Comparison of ENCODE assay signal across 9 cellular contexts in the genomic region with DNA sequence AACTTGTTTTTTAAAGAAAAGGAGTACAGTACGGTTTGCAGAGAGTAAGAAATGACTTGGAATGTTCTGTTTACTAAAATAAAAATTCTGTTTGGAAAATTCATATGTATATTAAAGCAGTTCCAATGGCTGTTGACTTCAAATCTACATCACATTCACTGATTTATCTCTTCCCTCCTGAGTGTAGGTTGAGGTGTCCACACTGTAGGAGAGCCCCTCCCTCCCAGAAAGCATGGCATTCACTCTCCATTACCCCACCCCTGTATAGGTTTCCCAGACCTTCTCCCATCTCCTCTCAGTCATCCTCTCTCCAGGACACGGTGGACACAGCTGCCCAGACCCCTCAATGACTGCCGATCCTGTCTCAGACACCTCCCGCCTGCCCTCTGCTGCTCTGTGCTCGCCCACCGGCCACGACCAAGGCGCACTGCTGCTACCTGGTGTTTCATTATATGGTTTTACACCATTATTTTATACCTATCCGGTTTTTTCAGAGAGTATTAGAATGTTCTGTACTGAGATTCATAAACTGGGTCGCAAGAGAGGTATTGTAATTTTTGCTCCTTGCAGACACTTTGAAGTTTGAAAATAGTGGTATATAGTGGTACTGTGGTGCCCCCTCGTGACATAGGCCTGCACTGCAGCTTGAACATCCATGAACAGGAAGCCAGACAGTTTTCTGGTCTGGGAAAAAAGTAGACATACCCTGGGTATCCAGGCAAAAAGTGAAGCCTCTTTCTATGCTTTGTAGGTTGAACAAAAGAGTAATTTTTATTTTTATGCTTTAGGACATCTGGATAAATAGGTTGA. TPM values are rescaled to one million over a fixed set of nuclear protein-coding genes. Genes with fewer than 3 reads are reported as not detected.
DNase-seq lines count a peak whose midpoint lies in the region; ATAC-seq and TF ChIP-seq lines count a peak whose summit lies in the region.
"Had no signal": no experiment of that assay in that cellular context is flagged by ENCODE, and none has a peak within 500 bp of the region (broad histone marks: within the 10 kb centered on the region; RNA-seq: fewer than 3 reads in every experiment).

No MANE protein-coding gene starts in this region.

- WGBS in psoas muscle, 3 donors = 12 to 30% (median 13%) methylated on average over 10 to 11 of the region's 11 CpGs

- H3K36me3 ChIP-seq in SJSA1 (no peaks in the 10 kb centered on the region), psoas muscle (ENCODE audit: insufficient read depth in 1 of 2, low read depth in 1 of 2) (no peaks in the 10 kb centered on the region)

- 0 out of 2 replicates have a peak overlapping the region, but pooled peaks have one; percentile 11 for H3K4me3 ChIP-seq in AG10803 (ENCODE audit: low read length)
- H3K4me3 ChIP-seq in SJSA1 = no peak overlapping the region
- H3K4me3 ChIP-seq in psoas muscle = no peak overlapping the region

- peaks cover 5% of the 10 kb centered on the region for H3K27me3 Mint-ChIP-seq in activated naive CD4-positive, alpha-beta T cell treated with anti-CD3 and anti-CD28 coated beads, Interleukin-2, amount 50 U/mL, for 24 hours

- no peaks in the 10 kb centered on the region for H3K36me3 Mint-ChIP-seq in activated naive CD4-positive, alpha-beta T cell treated with anti-CD3 and anti-CD28 coated beads, Interleukin-2, amount 50 U/mL, for 24 hours
- H3K36me3 Mint-ChIP-seq: IgD-negative memory B cell had no signal

- H3K4me1 ChIP-seq in SJSA1 (replicated peaks) (no peaks in the 10 kb centered on the region), psoas muscle (no peaks in the 10 kb centered on the region)

- peak overlapping the region; percentile 78 for H3K4me3 Mint-ChIP-seq in activated naive CD4-positive, alpha-beta T cell treated with anti-CD3 and anti-CD28 coated beads, Interleukin-2, amount 50 U/mL, for 24 hours
- H3K4me3 Mint-ChIP-seq: IgD-negative memory B cell had no signal

- TF ChIP-seq CTCF in AG10803 (conservative IDR thresholded peaks at IDR 0.05; ENCODE audit: low read length) = peak; percentile 74
- TF ChIP-seq CTCF in psoas muscle (IDR thresholded peaks at IDR 0.05) = peak; percentile 65

- H3K27me3 ChIP-seq in SJSA1 (replicated peaks) (no peaks in the 10 kb centered on the region), psoas muscle (ENCODE audit: insufficient read depth in 3 of 3, low read length in 2 of 3) (peaks cover 0 to 30% (median 0%) of the 10 kb centered on the region in 3 donors)

- H3K4me1 Mint-ChIP-seq in activated naive CD4-positive, alpha-beta T cell treated with anti-CD3 and anti-CD28 coated beads, Interleukin-2, amount 50 U/mL, for 24 hours = peaks cover 5% of the 10 kb centered on the region

- H3K27ac Mint-ChIP-seq in activated naive CD4-positive, alpha-beta T cell treated with anti-CD3 and anti-CD28 coated beads, Interleukin-2, amount 50 U/mL, for 24 hours = peak overlapping the region; percentile 46
- H3K27ac Mint-ChIP-seq: IgD-negative memory B cell had no signal

- peak; percentile 77 for ATAC-seq in GM18511 (IDR thresholded peaks at IDR 0.05; ENCODE audit: unreplicated experiment)
- ATAC-seq in psoas muscle = no peak
- no peak for ATAC-seq in HG02678 (IDR thresholded peaks at IDR 0.05; ENCODE audit: unreplicated experiment)

- H3K27ac ChIP-seq in SJSA1 (no peak overlapping the region), psoas muscle (no peak overlapping the region)

- DNase-seq in AG10803 (ENCODE audit: low read depth) = peak; percentile 35
- peak in 46 of 76 experiments; percentile 0 to 47 (median 9) for DNase-seq in HUDEP-2 (lab: John Stamatoyannopoulos, UW; ENCODE audit: unreplicated experiment in 76 of 76)
- peak; percentile 21 to 42 for DNase-seq in SJSA1 (ENCODE audit: low read depth in 1 of 2, low spot score in 2 of 2)
- DNase-seq in head of caudate nucleus = peak; percentile 31 to 87 (median 70)
- peak; percentile 29 to 55 for DNase-seq in psoas muscle

- no peaks in the 10 kb centered on the region for H3K9me3 Mint-ChIP-seq in activated naive CD4-positive, alpha-beta T cell treated with anti-CD3 and anti-CD28 coated beads, Interleukin-2, amount 50 U/mL, for 24 hours
- H3K9me3 Mint-ChIP-seq: IgD-negative memory B cell had no signal

- intact Hi-C loops in head of caudate nucleus (cut with DNase I) (no loop called here), psoas muscle (cut with DNase I) (loop anchor here in 1 of 2 donors (10.0 kb wide), 1 partner anchor 231 kb away; no protein-coding TSS in a partner anchor)

- H3K9me3 ChIP-seq in SJSA1 (replicated peaks) = no peaks in the 10 kb centered on the region
- H3K9me3 ChIP-seq in psoas muscle = no peaks in the 10 kb centered on the region

RNA-seq across cellular contexts. Expression of a gene that starts 38.8 kb away (rescaled TPM):
- total RNA-seq in SJSA1 (2014; rRNA removed; shearing (Covaris generic)) = 0.74 and 1.7 TPM in 2 replicates
- total RNA-seq in psoas muscle = 1 to 10 TPM; 1.9 to 4.6 (median 2.8) TPM
- 1 to 10 TPM; 3.7 to 4.9 (median 4.0) TPM for polyA plus RNA-seq in psoas muscle

Comparison
In these comparisons a context has a peak if more than half of its experiments do, and no peak if none do; other contexts are left out.
1. DNase-seq: peak in every context shown above with its lines; median percentile 70 in head of caudate nucleus; 42 in psoas muscle; 35 in AG10803; 32 in SJSA1; 9 in HUDEP-2.